In genomic region chr1:75198163-75198562, GRCh38 we compare ENCODE assay signal across 23 cellular contexts.
DNase-seq lines count a peak whose midpoint lies in the region; ATAC-seq, FAIRE-seq and TF ChIP-seq lines count a peak whose summit lies in the region.
"Had no signal": no experiment of that assay in that cellular context is flagged by ENCODE, and none has a peak within 500 bp of the region (broad histone marks: within the 10 kb centered on the region; RNA-seq: fewer than 3 reads in every experiment).

No MANE protein-coding gene starts in this region.

- ATAC-seq in left lobe of liver (peak; percentile 66), right lobe of liver (peak in 3 of 4 donors; percentile 44 to 79 (median 57)), gastrocnemius medialis (no peak)
- ATAC-seq: GM12878 had no signal

- CTCF ChIA-PET in H1 (lab: Charles Lee; ENCODE audit: partially characterized antibody): interaction anchor here (1.0 to 2.0 kb wide), 4 partner anchors 9 to 226 kb away, joined by 3 to 13 read pairs (median 3); no protein-coding TSS in a partner anchor

- FAIRE-seq in H1 (lab: Jason Lieb, UNC): no peak
- FAIRE-seq: A204.1, GM12878, GM12892, GM18507 had no signal

- no peaks in the 10 kb centered on the region for H3K79me2 ChIP-seq in H1 (ENCODE audit: control insufficient read depth in 1 of 2, insufficient read depth in 2 of 2, low read length in 2 of 2)

- H3K23me2 ChIP-seq in H1 (ENCODE audit: low read depth, low read length): no peaks in the 10 kb centered on the region

- no peak overlapping the region for H3K18ac ChIP-seq in H1 (ENCODE audit: extremely low read depth, low read length)

- H4K8ac ChIP-seq in H1 (ENCODE audit: extremely low read depth, insufficient read depth, low read length): no peak overlapping the region; the same call in 1 of the 2 replicates

- H3K36me3 ChIP-seq in H1 (ENCODE audit: control insufficient read depth in 2 of 4, insufficient read depth in 4 of 4, low read length in 3 of 4) (no peaks in the 10 kb centered on the region), right lobe of liver (no peaks in the 10 kb centered on the region), gastrocnemius medialis (no peaks in the 10 kb centered on the region)
- H3K36me3 ChIP-seq: BE2C, BLaER1 had no signal

- no peak overlapping the region for H3K23ac ChIP-seq in H1 (ENCODE audit: insufficient read length)

- TF ChIP-seq CTCF in H1 (IDR thresholded peaks at IDR 0.05; ENCODE audit: control extremely low read depth in 1 of 3, insufficient read depth in 1 of 3, low read depth in 1 of 3, low read length in 3 of 3) (no peak), right lobe of liver (IDR thresholded peaks at IDR 0.05) (no peak), gastrocnemius medialis (IDR thresholded peaks at IDR 0.05 in 4 of 5, conservative IDR thresholded peaks at IDR 0.05 in 1 of 5) (no peak)

- no peak overlapping the region for H2BK120ac ChIP-seq in H1 (replicated peaks; ENCODE audit: low read depth, low read length)

- no peak overlapping the region for H3K56ac ChIP-seq in H1 (replicated peaks; ENCODE audit: insufficient read length, low read depth, low read length)

- H2BK15ac ChIP-seq in H1 (ENCODE audit: low read length): no peak overlapping the region

- POLR2A ChIA-PET in H1 (lab: Charles Lee; ENCODE audit: partially characterized antibody): interaction anchor here (1.2 kb wide), 1 partner anchor 13 kb away, joined by 3 read pairs; no protein-coding TSS in a partner anchor

- TF ChIP-seq POLR2A in H1 (IDR thresholded peaks at IDR 0.05; ENCODE audit: control extremely low read depth in 1 of 2, low read depth in 2 of 2, low read length in 2 of 2) (no peak), right lobe of liver (IDR thresholded peaks at IDR 0.05) (no peak), gastrocnemius medialis (IDR thresholded peaks at IDR 0.05) (no peak)

- intact Hi-C loops in right lobe of liver (cut with DNase I) (loop anchor here in 1 of 2 donors (10.0 kb wide), 1 partner anchor 403 kb away; no protein-coding TSS in a partner anchor), gastrocnemius medialis (cut with DNase I; ENCODE audit: low total_unique reads) (no loop called here)

- DNase-seq in H1 (ENCODE audit: low read depth in 1 of 2, low spot score in 2 of 2) (no peak), left lobe of liver (ENCODE audit: low spot score) (no peak), right lobe of liver (no peak), NCI-H1105 treated with DMSO at 0.1 percent for 48 hours (lab: John Stamatoyannopoulos, UW) (no peak), gastrocnemius medialis (no peak)
- DNase-seq: 8988T; ACHN; BE2C; C1 segment of cervical spinal cord; CD4-positive, alpha-beta memory T cell; CD4-positive, CD25-positive, alpha-beta regulatory T cell; CD8-positive, alpha-beta memory T cell; DMS 273 treated with DMSO at 0.1 percent for 48 hours; DMS153; DMS79; DND-41; EL; GDM1 had no signal

- H4K20me1 ChIP-seq in H1 (replicated peaks in 1 of 2; ENCODE audit: control insufficient read depth in 1 of 2, insufficient read depth in 2 of 2, low read length in 2 of 2): no peaks in the 10 kb centered on the region
- H4K20me1 ChIP-seq: BLaER1 had no signal

- 77% methylated on average over 1 of the region's 1 CpG; no CpG with 5 or more reads in 1 of the 2 experiments for WGBS in H1 (ENCODE audit: extremely low coverage in 1 of 2, insufficient coverage in 1 of 2, insufficient read length in 1 of 2, insufficient replicate concordance in 2 of 2, low coverage in 1 of 2, low lambda C conversion rate in 2 of 2, missing lambda C conversion rate in 1 of 2), 2 experiments
- WGBS in right lobe of liver (ENCODE audit: insufficient coverage, low coverage, low lambda C conversion rate, missing lambda C conversion rate): 29% methylated on average over 1 of the region's 1 CpG

- H4K91ac ChIP-seq in H1 (replicated peaks; ENCODE audit: insufficient read length, low read length): no peak overlapping the region

- H2AK5ac ChIP-seq in H1 (ENCODE audit: low read depth, low read length): no peak overlapping the region

- no peak for TF ChIP-seq EP300 in H1 (IDR thresholded peaks at IDR 0.05; ENCODE audit: borderline replicate concordance in 1 of 2, low read depth in 2 of 2, low read length in 2 of 2)

- TF ChIP-seq RAD21 in H1 (IDR thresholded peaks at IDR 0.05 in 1 of 2, conservative IDR thresholded peaks at IDR 0.05 in 1 of 2; ENCODE audit: low read depth in 2 of 2, low read length in 2 of 2): no peak

- H3K79me1 ChIP-seq in H1 (ENCODE audit: low read depth, low read length): no peaks in the 10 kb centered on the region

- H3K4me3 ChIP-seq in H1 (ENCODE audit: extremely low read depth in 1 of 4, insufficient read depth in 2 of 4, low read depth in 3 of 4, low read length in 4 of 4) (no peak overlapping the region), right lobe of liver (no peak overlapping the region), gastrocnemius medialis (no peak overlapping the region)
- H3K4me3 ChIP-seq: BLaER1, GM12878 had no signal

- H3K4ac ChIP-seq in H1 (replicated peaks; ENCODE audit: insufficient read length, low read depth, low read length): no peak overlapping the region

- no peak overlapping the region for H2BK20ac ChIP-seq in H1 (ENCODE audit: low read length)

- H2BK5ac ChIP-seq in H1 (ENCODE audit: low read depth, low read length): no peak overlapping the region

- H3K27me3 ChIP-seq in H1 (replicated peaks in 1 of 4; ENCODE audit: control insufficient read depth in 3 of 4, extremely low read depth in 1 of 4, insufficient read depth in 3 of 4, low read length in 3 of 4): no peaks in the 10 kb centered on the region
- H3K27me3 ChIP-seq in right lobe of liver: no peaks in the 10 kb centered on the region
- H3K27me3 ChIP-seq in gastrocnemius medialis: no peaks in the 10 kb centered on the region
- H3K27me3 ChIP-seq: BE2C, BLaER1 had no signal

- H3K9ac ChIP-seq in H1 (replicated peaks in 1 of 4; ENCODE audit: extremely low read depth in 1 of 4, low read depth in 3 of 4, low read length in 3 of 4): no peak overlapping the region
- H3K9ac ChIP-seq: BLaER1 had no signal

- H2AFZ ChIP-seq in H1 (ENCODE audit: low read length): peak overlapping the region; percentile 3; the same call in 1 of the 2 replicates

- H3K4me2 ChIP-seq in H1 (ENCODE audit: insufficient read depth in 1 of 2, low read depth in 2 of 2, low read length in 2 of 2): no peak overlapping the region
- H3K4me2 ChIP-seq: BLaER1 had no signal

- in situ Hi-C loops in gastrocnemius medialis (cut with MboI; ENCODE audit: low sequenced_read_pairs in 4 of 4): loop anchor here in 1 of 4 donors (25.0 kb wide), 1 partner anchor 411 kb away; no protein-coding TSS in a partner anchor

- no peak overlapping the region for H3K14ac ChIP-seq in H1 (ENCODE audit: insufficient read length)

- H4K5ac ChIP-seq in H1 (ENCODE audit: insufficient read length, low read depth, low read length): no peak overlapping the region

- H2BK12ac ChIP-seq in H1 (ENCODE audit: low read depth, low read length): no peak overlapping the region

- no peaks in the 10 kb centered on the region for H3K4me1 ChIP-seq in H1 (replicated peaks in 1 of 4; ENCODE audit: control insufficient read depth in 3 of 4, insufficient read depth in 4 of 4, low read length in 3 of 4)
- no peaks in the 10 kb centered on the region for H3K4me1 ChIP-seq in right lobe of liver
- H3K4me1 ChIP-seq in gastrocnemius medialis: no peaks in the 10 kb centered on the region
- H3K4me1 ChIP-seq: BE2C, BLaER1 had no signal

- H3K27ac ChIP-seq in H1 (ENCODE audit: low read depth, low read length) (no peak overlapping the region), right lobe of liver (no peak overlapping the region), gastrocnemius medialis (no peak overlapping the region)
- H3K27ac ChIP-seq: BLaER1 had no signal

- no peaks in the 10 kb centered on the region for H3K9me3 ChIP-seq in H1 (ENCODE audit: insufficient read depth in 2 of 2, low read depth in 1 of 2, low read length in 1 of 2)
- no peaks in the 10 kb centered on the region for H3K9me3 ChIP-seq in right lobe of liver
- no peaks in the 10 kb centered on the region for H3K9me3 ChIP-seq in gastrocnemius medialis
- H3K9me3 ChIP-seq: BE2C, BLaER1 had no signal

TF ChIP-seq in H1, 55 proteins besides CTCF, POLR2A, EP300 and RAD21:
- no peak for TF ChIP-seq E2F6 (IDR thresholded peaks at IDR 0.05)
- no peak for TF ChIP-seq TAF1 (IDR thresholded peaks at IDR 0.05; ENCODE audit: low read depth, low read length)
- no peak for TF ChIP-seq SP2 (IDR thresholded peaks at IDR 0.05; ENCODE audit: low read length)
- TF ChIP-seq CEBPB (IDR thresholded peaks at IDR 0.05; ENCODE audit: low read depth, low read length): no peak
- TF ChIP-seq SP1 (IDR thresholded peaks at IDR 0.05; ENCODE audit: low read depth, low read length): no peak
- TF ChIP-seq RBBP5 (IDR thresholded peaks at IDR 0.05; ENCODE audit: borderline replicate concordance, low read depth, low read length): no peak
- no peak for TF ChIP-seq POLR2AphosphoS5 (IDR thresholded peaks at IDR 0.05; ENCODE audit: low read depth, low read length)
- no peak for TF ChIP-seq KDM5A (IDR thresholded peaks at IDR 0.05; ENCODE audit: low read length)
- no peak for TF ChIP-seq BRCA1 (IDR thresholded peaks at IDR 0.05; ENCODE audit: low read depth, low read length)
- TF ChIP-seq CTBP2 (IDR thresholded peaks at IDR 0.05; ENCODE audit: borderline replicate concordance, insufficient read depth, insufficient read length, low read length): no peak
- no peak for TF ChIP-seq RNF2 (IDR thresholded peaks at IDR 0.05; ENCODE audit: borderline replicate concordance, low read depth, low read length, missing control alignments, poor library complexity, severe bottlenecking)

Comparison
In these comparisons a context has a peak if more than half of its experiments do, and no peak if none do; other contexts are left out.
1. ATAC-seq: peak in left lobe of liver (single experiment) and right lobe of liver (3 of 4); none in gastrocnemius medialis (0 of 2).